Comparison of ENCODE assay signal across 9 cellular contexts in the genomic region with DNA sequence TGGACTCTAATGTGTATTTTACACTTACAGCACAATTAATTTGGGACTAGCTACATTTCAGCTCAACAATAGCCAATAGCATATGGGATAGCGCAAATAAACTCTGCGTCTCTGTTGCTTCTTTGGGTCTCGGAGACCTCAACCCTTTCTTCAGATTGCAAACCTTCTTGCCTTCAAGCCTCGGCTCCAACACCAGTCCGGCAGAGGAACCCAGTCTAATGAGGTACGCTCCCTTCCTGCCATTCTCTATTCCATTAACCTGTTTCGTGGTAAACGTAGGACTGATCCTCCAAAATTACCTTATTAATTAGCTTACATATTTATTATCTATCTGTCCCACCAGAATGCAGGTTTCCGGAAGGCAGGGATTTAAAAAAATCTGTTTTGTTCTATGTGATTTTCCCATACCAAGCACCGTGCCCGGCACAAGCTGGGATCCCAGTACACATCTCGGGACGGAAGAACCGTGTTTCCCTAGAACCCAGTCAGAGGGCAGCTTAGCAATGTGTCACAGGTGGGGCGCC. TPM values are rescaled to one million over a fixed set of nuclear protein-coding genes. Genes with fewer than 3 reads are reported as not detected.
A peak's percentile ranks its signal among the peaks of the same experiment; 100 is the strongest.
DNase-seq lines count a peak whose midpoint lies in the region; ATAC-seq, FAIRE-seq and TF ChIP-seq lines count a peak whose summit lies in the region.
"Had no signal": no experiment of that assay in that cellular context is flagged by ENCODE, and none has a peak within 500 bp of the region (broad histone marks: within the 10 kb centered on the region; RNA-seq: fewer than 3 reads in every experiment).

No MANE protein-coding gene starts in this region.

- H3K79me2 ChIP-seq in SK-N-SH (ENCODE audit: insufficient read depth): no peaks in the 10 kb centered on the region

- TF ChIP-seq EP300 in SK-N-SH (IDR thresholded peaks at IDR 0.05; ENCODE audit: borderline replicate concordance in 1 of 2, low read depth in 1 of 2, low read length in 1 of 2): no peak
- no peak for TF ChIP-seq EP300 in stomach (IDR thresholded peaks at IDR 0.05)

- no peaks in the 10 kb centered on the region for H3F3A ChIP-seq in SK-N-SH (replicated peaks; ENCODE audit: insufficient read depth)

- no peak for TF ChIP-seq CTCF in SK-N-SH (IDR thresholded peaks at IDR 0.05)
- no peak for TF ChIP-seq CTCF in adrenal gland (IDR thresholded peaks at IDR 0.05)
- TF ChIP-seq CTCF in kidney (IDR thresholded peaks at IDR 0.05; ENCODE audit: borderline replicate concordance, extremely low read depth, insufficient read depth): no peak
- TF ChIP-seq CTCF in stomach (IDR thresholded peaks at IDR 0.05): no peak

- TF ChIP-seq RAD21 in SK-N-SH (IDR thresholded peaks at IDR 0.05; ENCODE audit: low read length): no peak

- DNase-seq in SK-N-SH: peak; percentile 32
- DNase-seq in adrenal gland: no peak
- no peak for DNase-seq in kidney
- DNase-seq in stomach: no peak
- no peak for DNase-seq in stimulated activated CD4-positive, alpha-beta T cell treated with anti-CD3 and anti-CD28 coated beads, Interleukin-4, amount 100 ng/mL, for 24 hours
- DNase-seq in D341Med (ENCODE audit: low spot score): no peak
- DNase-seq: activated naive CD4-positive, alpha-beta T cell treated with anti-CD3 and anti-CD28 coated beads, Interleukin-2, amount 50 U/mL, for 16 hours had no signal

- H3K4me1 ChIP-seq in SK-N-SH (ENCODE audit: control insufficient read depth in 1 of 2, insufficient read depth in 2 of 2, low read depth in 1 of 2, low read length in 1 of 2) (peaks cover 4 to 12% of the 10 kb centered on the region in 2 experiments; a peak in 3 of 4 replicates), adrenal gland (replicated peaks in 1 of 2) (peaks cover 4 to 21% of the 10 kb centered on the region in 2 donors), kidney (ENCODE audit: control insufficient read depth in 1 of 2, insufficient read depth in 1 of 2, low read depth in 1 of 2, low read length in 2 of 2) (peaks cover 4 to 5% of the 10 kb centered on the region in 2 donors), stomach (peaks cover 6 to 48% (median 44%) of the 10 kb centered on the region in 4 donors)

- H3K27me3 ChIP-seq in SK-N-SH (ENCODE audit: insufficient read depth) (peaks cover 17% of the 10 kb centered on the region; the same call in 1 of the 2 replicates), adrenal gland (peaks cover 3% of the 10 kb centered on the region), stomach (peaks cover 0 to 9% (median 8%) of the 10 kb centered on the region in 3 donors)

- TF ChIP-seq POLR2A in adrenal gland (IDR thresholded peaks at IDR 0.05) (no peak), stomach (IDR thresholded peaks at IDR 0.05) (no peak)

- H4K20me1 ChIP-seq in SK-N-SH (ENCODE audit: insufficient read depth): no peaks in the 10 kb centered on the region

- peak overlapping the region; percentile 48 to 55; a peak in 3 of 4 replicates for H3K4me3 ChIP-seq in SK-N-SH (ENCODE audit: low read depth in 2 of 2, low read length in 1 of 2)
- H3K4me3 ChIP-seq in adrenal gland: peak overlapping the region; percentile 25 to 75 (median 26)
- peak overlapping the region; percentile 81 to 82 for H3K4me3 ChIP-seq in kidney (ENCODE audit: low read length in 2 of 2)
- H3K4me3 ChIP-seq in stomach: peak overlapping the region; percentile 73 to 90 (median 79)

- no peaks in the 10 kb centered on the region for H3K9me2 ChIP-seq in SK-N-SH

- ATAC-seq in SK-N-SH treated with all-trans-retinoic acid at 6 μM for 48 hours: no peak
- no peak for ATAC-seq in HG03159 (IDR thresholded peaks at IDR 0.05; ENCODE audit: unreplicated experiment)

- POLR2A ChIA-PET in SK-N-SH (lab: Yijun Ruan, JAX): interaction anchor here (0.6 kb wide), 1 partner anchor 91 kb away, joined by 3 read pairs; no protein-coding TSS in a partner anchor

- no peak for FAIRE-seq in kidney (lab: Jason Lieb, UNC)

- no peak overlapping the region for H2AFZ ChIP-seq in SK-N-SH (ENCODE audit: low read depth)

- H3K9me3 ChIP-seq in SK-N-SH (no peaks in the 10 kb centered on the region), adrenal gland (replicated peaks in 1 of 3) (no peaks in the 10 kb centered on the region), kidney (ENCODE audit: control insufficient read depth in 1 of 2, low read length in 2 of 2) (no peaks in the 10 kb centered on the region), stomach (no peaks in the 10 kb centered on the region)

- peak overlapping the region; percentile 71 for H3K4me2 ChIP-seq in SK-N-SH

- H3K27ac ChIP-seq in SK-N-SH (ENCODE audit: low read depth in 2 of 2, low read length in 1 of 2) (peak overlapping the region in 1 of 2 experiments; percentile 81; a peak in 2 of 4 replicates), adrenal gland (peak overlapping the region in 2 of 5 donors; percentile 80), kidney (ENCODE audit: low read depth in 2 of 2, low read length in 2 of 2) (peak overlapping the region; percentile 81 to 83), stomach (peak overlapping the region; percentile 91 to 96 (median 93))

- H3K9ac ChIP-seq in SK-N-SH (no peak overlapping the region), kidney (ENCODE audit: low read length in 2 of 2) (peak overlapping the region; percentile 61 to 79)

- no peaks in the 10 kb centered on the region for H3K36me3 ChIP-seq in SK-N-SH (replicated peaks in 1 of 2; ENCODE audit: control insufficient read depth in 1 of 2, insufficient read depth in 2 of 2, low read length in 1 of 2)
- no peaks in the 10 kb centered on the region for H3K36me3 ChIP-seq in adrenal gland (replicated peaks in 1 of 2)
- no peaks in the 10 kb centered on the region for H3K36me3 ChIP-seq in kidney (ENCODE audit: control insufficient read depth in 1 of 2, insufficient read depth in 2 of 2, low read length in 2 of 2)
- H3K36me3 ChIP-seq in stomach: no peaks in the 10 kb centered on the region

- intact Hi-C loops in adrenal gland (cut with DNase I): no loop called here
- intact Hi-C loops in kidney (cut with DNase I): no loop called here
- intact Hi-C loops in stomach (cut with DNase I; ENCODE audit: low total_unique reads): no loop called here

- 26% methylated on average over 15 of the region's 15 CpGs for WGBS in SK-N-SH (ENCODE audit: low lambda C conversion rate)
- WGBS in adrenal gland, 4 donors: 17 to 31% (median 19%) methylated on average over 9 to 15 of the region's 15 CpGs
- WGBS in stomach, 5 donors: 9 to 18% (median 11%) methylated on average over 14 to 15 of the region's 15 CpGs

- CTCF ChIA-PET in SK-N-SH (lab: Yijun Ruan, JAX): interaction anchor here (0.7 to 4.9 kb wide), 33 partner anchors 9 to 1010 kb away, joined by 3 to 33 read pairs (median 4); partner anchors contain the start of gene CTSL

TF ChIP-seq in SK-N-SH, 30 proteins besides CTCF, POLR2A, EP300 and RAD21 (continues in another document):
- TF ChIP-seq TAF1 (IDR thresholded peaks at IDR 0.05; ENCODE audit: borderline replicate concordance, low read depth, low read length) (no peak), FOXM1 (IDR thresholded peaks at IDR 0.05; ENCODE audit: low read depth) (no peak), POLR2AphosphoS5 (IDR thresholded peaks at IDR 0.05; ENCODE audit: low read depth, low read length) (no peak), FOSL2 (IDR thresholded peaks at IDR 0.05; ENCODE audit: borderline replicate concordance, low read depth) (no peak), ELF1 (IDR thresholded peaks at IDR 0.05) (no peak), CHD2 (IDR thresholded peaks at IDR 0.05; ENCODE audit: low read length, partially characterized antibody) (no peak), SIN3A (IDR thresholded peaks at IDR 0.05; ENCODE audit: borderline replicate concordance, low read depth, low read length) (no peak), TCF12 (IDR thresholded peaks at IDR 0.05) (no peak), RFX5 (IDR thresholded peaks at IDR 0.05; ENCODE audit: low read length) (no peak), NFIC (IDR thresholded peaks at IDR 0.05; ENCODE audit: borderline replicate concordance) (no peak)
- TF ChIP-seq, protein P1, sequence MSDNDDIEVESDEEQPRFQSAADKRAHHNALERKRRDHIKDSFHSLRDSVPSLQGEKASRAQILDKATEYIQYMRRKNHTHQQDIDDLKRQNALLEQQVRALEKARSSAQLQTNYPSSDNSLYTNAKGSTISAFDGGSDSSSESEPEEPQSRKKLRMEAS (IDR thresholded peaks at IDR 0.05; ENCODE audit: low read depth): no peak

TF ChIP-seq in SK-N-SH treated with all-trans-retinoic acid at 6 μM for 48 hours, 23 proteins besides CTCF, POLR2A, EP300 and RAD21 (continues in another document):
- TF ChIP-seq ZNF70 (CRISPR knock-in tag; IDR thresholded peaks at IDR 0.05): no peak
- TF ChIP-seq ZFP30 (CRISPR knock-in tag; IDR thresholded peaks at IDR 0.05): no peak
- no peak for TF ChIP-seq ZFP3 (CRISPR knock-in tag; IDR thresholded peaks at IDR 0.05)
- TF ChIP-seq, protein P2, sequence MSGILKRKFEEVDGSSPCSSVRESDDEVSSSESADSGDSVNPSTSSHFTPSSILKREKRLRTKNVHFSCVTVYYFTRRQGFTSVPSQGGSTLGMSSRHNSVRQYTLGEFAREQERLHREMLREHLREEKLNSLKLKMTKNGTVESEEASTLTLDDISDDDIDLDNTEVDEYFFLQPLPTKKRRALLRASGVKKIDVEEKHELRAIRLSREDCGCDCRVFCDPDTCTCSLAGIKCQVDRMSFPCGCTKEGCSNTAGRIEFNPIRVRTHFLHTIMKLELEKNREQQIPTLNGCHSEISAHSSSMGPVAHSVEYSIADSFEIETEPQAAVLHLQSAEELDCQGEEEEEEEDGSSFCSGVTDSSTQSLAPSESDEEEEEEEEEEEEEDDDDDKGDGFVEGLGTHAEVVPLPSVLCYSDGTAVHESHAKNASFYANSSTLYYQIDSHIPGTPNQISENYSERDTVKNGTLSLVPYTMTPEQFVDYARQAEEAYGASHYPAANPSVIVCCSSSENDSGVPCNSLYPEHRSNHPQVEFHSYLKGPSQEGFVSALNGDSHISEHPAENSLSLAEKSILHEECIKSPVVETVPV (CRISPR knock-in tag; IDR thresholded peaks at IDR 0.05): no peak
- TF ChIP-seq ZNF8 (CRISPR knock-in tag; IDR thresholded peaks at IDR 0.05): no peak
- no peak for TF ChIP-seq CSDC2 (CRISPR knock-in tag; IDR thresholded peaks at IDR 0.05)
- TF ChIP-seq ARNTL (CRISPR knock-in tag; IDR thresholded peaks at IDR 0.05; ENCODE audit: borderline replicate concordance, low read depth): no peak
- no peak for TF ChIP-seq BACH2 (CRISPR knock-in tag; IDR thresholded peaks at IDR 0.05; ENCODE audit: borderline replicate concordance)
- TF ChIP-seq TOX (CRISPR knock-in tag; IDR thresholded peaks at IDR 0.05; ENCODE audit: borderline replicate concordance): no peak
- no peak for TF ChIP-seq ZC3H10 (CRISPR knock-in tag; IDR thresholded peaks at IDR 0.05)

RNA-seq across cellular contexts. Expression of gene DAPK1, which starts 0.5 kb away (rescaled TPM):
- polyA plus RNA-seq in SK-N-SH (2012; rRNA removed) (0.61 and 0.70 TPM in 2 replicates), adrenal gland (10 to 100 TPM in 1 of 3 donors, 1 to 10 TPM in 2; 5.4 to 15.6 (median 5.8) TPM), kidney (ENCODE audit: insufficient read depth, low read depth, low replicate concordance) (15.5 TPM), stomach (10 to 100 TPM in 1 of 3 donors, 1 to 10 TPM in 2; 9.0 to 11.5 (median 9.4) TPM)
- 0.46 and 0.89 TPM in 2 replicates for polyA plus RNA-seq in SK-N-SH (2012; cell fraction: cytosol; rRNA removed)
- polyA plus RNA-seq in SK-N-SH (2012; cell fraction: nucleus; rRNA removed): 1.1 and 1.8 TPM in 2 replicates
- total RNA-seq in adrenal gland (10 to 100 TPM; 12.8 to 32.4 (median 25.8) TPM), kidney (166 TPM), stomach (10 to 100 TPM; 40.3 to 88.7 (median 63.0) TPM)

Comparison
In these comparisons a context has a peak if more than half of its experiments do, and no peak if none do; other contexts are left out.
1. H3K4me3 ChIP-seq: peak in every context shown above with its lines; median percentile 82 in kidney; 79 in stomach; 52 in SK-N-SH; 26 in adrenal gland.